1 cellular context compared by ENCODE assay signal in genomic region chr6:111482959-111483735, GRCh38.
A peak's percentile ranks its signal among the peaks of the same experiment; 100 is the strongest.
TF ChIP-seq lines count a peak whose summit lies in the region.

TSS of gene REV3L (minus strand) at chr6:111483218. CDS start at chr6:111482888, 330 bp downstream.

TF ChIP-seq in HepG2, 621 proteins besides CTCF, POLR2A, EP300 and RAD21 (continued from another document and continues in another):
- TF ChIP-seq ZNF543 (CRISPR knock-in tag; IDR thresholded peaks at IDR 0.05) (no peak; the same call in 1 of the 2 replicates), TOPORS (CRISPR knock-in tag; IDR thresholded peaks at IDR 0.05) (peak; percentile 65; the same call in 1 of the 2 replicates), AGO2 (optimal IDR thresholded peaks at IDR 0.05; ENCODE audit: low read depth, low read length) (peak; percentile 89), KLF16 (CRISPR knock-in tag; IDR thresholded peaks at IDR 0.05) (peak in 1 of 2 experiments; percentile 69; a peak in 2 of 4 replicates), GATA4 (IDR thresholded peaks at IDR 0.05; ENCODE audit: borderline replicate concordance, low read depth) (peak; percentile 61; the same call in 1 of the 2 replicates), NCOR1 (IDR thresholded peaks at IDR 0.05; ENCODE audit: borderline replicate concordance, low read length) (peak; percentile 26; the same call in 1 of the 2 replicates), ZNF414 (CRISPR knock-in tag; IDR thresholded peaks at IDR 0.05) (peak; percentile 70; the same call in 1 of the 2 replicates), HOXA9 (CRISPR knock-in tag; IDR thresholded peaks at IDR 0.05; ENCODE audit: borderline replicate concordance) (0 out of 2 replicates have a peak, but pooled peaks have one; percentile 79), ZNF33A (CRISPR knock-in tag; IDR thresholded peaks at IDR 0.05; ENCODE audit: borderline replicate concordance) (0 out of 2 replicates have a peak, but pooled peaks have one; percentile 30), TAF1 (CRISPR knock-in tag; IDR thresholded peaks at IDR 0.05) (peak; percentile 82), RBM39 (IDR thresholded peaks at IDR 0.05; ENCODE audit: low read depth, low read length, poor library complexity, severe bottlenecking) (peak; percentile 53), ZNF616 (CRISPR knock-in tag; IDR thresholded peaks at IDR 0.05; ENCODE audit: low read depth) (peak; percentile 32), ATF2 (CRISPR knock-in tag; IDR thresholded peaks at IDR 0.05) (peak; percentile 3; the same call in 1 of the 2 replicates), KLF9 (CRISPR knock-in tag; IDR thresholded peaks at IDR 0.05; ENCODE audit: low read depth) (0 out of 2 replicates have a peak, but pooled peaks have one; percentile 39), ARID4A (CRISPR knock-in tag; IDR thresholded peaks at IDR 0.05; ENCODE audit: borderline replicate concordance) (peak; percentile 76), SMARCE1 (IDR thresholded peaks at IDR 0.05; ENCODE audit: borderline replicate concordance) (no peak), TARDBP (CRISPR knock-in tag; IDR thresholded peaks at IDR 0.05) (peak; percentile 75), ZBTB3 (CRISPR knock-in tag; IDR thresholded peaks at IDR 0.05; ENCODE audit: borderline replicate concordance, low read depth) (no peak), ZNF547 (CRISPR knock-in tag; IDR thresholded peaks at IDR 0.05) (peak; percentile 47; the same call in 1 of the 2 replicates), BRD4 (CRISPR knock-in tag; IDR thresholded peaks at IDR 0.05) (peak; percentile 69), YEATS4 (CRISPR knock-in tag; IDR thresholded peaks at IDR 0.05; ENCODE audit: borderline replicate concordance) (peak; percentile 98), PBX3 (CRISPR knock-in tag; IDR thresholded peaks at IDR 0.05; ENCODE audit: borderline replicate concordance) (peak; percentile 35; the same call in 1 of the 2 replicates), ZNF639 (CRISPR knock-in tag; conservative IDR thresholded peaks at IDR 0.05) (peak; percentile 93), ZNF296 (CRISPR knock-in tag; conservative IDR thresholded peaks at IDR 0.05) (no peak), RBFOX2 (IDR thresholded peaks at IDR 0.05; ENCODE audit: low read depth, low read length) (peak; percentile 93), E2F2 (CRISPR knock-in tag; IDR thresholded peaks at IDR 0.05; ENCODE audit: borderline replicate concordance) (0 out of 2 replicates have a peak, but pooled peaks have one; percentile 57), NPAS2 (CRISPR knock-in tag; IDR thresholded peaks at IDR 0.05; ENCODE audit: borderline replicate concordance) (no peak), MLX (CRISPR knock-in tag; IDR thresholded peaks at IDR 0.05) (peak; percentile 0; the same call in 1 of the 2 replicates), ZFP36 (IDR thresholded peaks at IDR 0.05; ENCODE audit: borderline replicate concordance, low read depth, low read length, partially characterized antibody) (no peak), ZNF503 (CRISPR knock-in tag; IDR thresholded peaks at IDR 0.05) (0 out of 2 replicates have a peak, but pooled peaks have one; percentile 36), ZSCAN31 (CRISPR knock-in tag; IDR thresholded peaks at IDR 0.05; ENCODE audit: low read depth) (peak; percentile 61; the same call in 1 of the 2 replicates), MXD1 (CRISPR knock-in tag; IDR thresholded peaks at IDR 0.05) (peak; percentile 15; the same call in 1 of the 2 replicates), NCOA1 (CRISPR knock-in tag; IDR thresholded peaks at IDR 0.05) (0 out of 2 replicates have a peak, but pooled peaks have one; percentile 9), ZNF609 (CRISPR knock-in tag; IDR thresholded peaks at IDR 0.05; ENCODE audit: borderline replicate concordance) (0 out of 2 replicates have a peak, but pooled peaks have one; percentile 16)
